Comparison of ENCODE assay signal across 1 cellular context in the genomic region with DNA sequence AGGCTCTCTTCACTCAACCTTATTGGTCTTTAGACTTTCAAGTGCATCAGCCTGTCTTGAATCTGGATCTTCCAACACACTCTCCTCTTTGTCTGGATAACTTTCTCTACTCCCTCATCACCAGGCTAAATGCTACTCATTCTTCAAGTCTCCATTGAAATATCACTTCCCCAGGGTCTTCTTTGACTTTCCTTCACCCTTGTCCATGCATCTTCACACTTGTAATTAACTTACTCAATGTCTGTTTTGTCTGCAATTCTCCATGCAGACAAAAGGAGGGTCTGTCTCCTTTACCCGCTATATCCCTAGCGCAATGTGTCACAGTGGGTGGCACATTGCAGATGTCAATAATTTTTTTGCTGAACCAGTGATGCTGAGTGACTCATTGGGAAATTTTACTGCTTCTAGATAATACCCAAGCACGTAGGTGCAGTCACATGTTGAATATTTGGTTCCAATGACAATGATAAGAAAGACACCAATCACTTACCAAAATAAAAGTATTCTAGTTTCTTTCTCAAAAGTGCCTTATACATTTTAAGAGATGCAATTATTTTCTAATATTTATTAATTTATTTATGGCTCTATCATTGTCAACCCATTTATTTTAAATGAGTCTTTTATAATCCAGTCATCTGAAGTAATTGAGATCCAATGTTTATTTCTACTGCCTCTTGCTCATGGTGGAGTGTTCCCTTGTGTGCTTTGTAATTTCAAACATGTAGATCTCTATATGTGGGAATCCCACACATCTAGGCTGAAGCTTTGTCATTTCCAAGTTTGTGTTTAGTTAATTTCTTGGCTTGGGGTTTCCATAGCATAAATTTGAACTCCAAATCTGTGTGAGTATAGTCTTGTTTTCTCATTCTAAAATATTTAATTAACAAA.
TF ChIP-seq lines count a peak whose summit lies in the region.

No MANE protein-coding gene starts in this region.

TF ChIP-seq in HCT116, 20 proteins besides CTCF, POLR2A, EP300 and RAD21:
- TF ChIP-seq, protein P1, sequence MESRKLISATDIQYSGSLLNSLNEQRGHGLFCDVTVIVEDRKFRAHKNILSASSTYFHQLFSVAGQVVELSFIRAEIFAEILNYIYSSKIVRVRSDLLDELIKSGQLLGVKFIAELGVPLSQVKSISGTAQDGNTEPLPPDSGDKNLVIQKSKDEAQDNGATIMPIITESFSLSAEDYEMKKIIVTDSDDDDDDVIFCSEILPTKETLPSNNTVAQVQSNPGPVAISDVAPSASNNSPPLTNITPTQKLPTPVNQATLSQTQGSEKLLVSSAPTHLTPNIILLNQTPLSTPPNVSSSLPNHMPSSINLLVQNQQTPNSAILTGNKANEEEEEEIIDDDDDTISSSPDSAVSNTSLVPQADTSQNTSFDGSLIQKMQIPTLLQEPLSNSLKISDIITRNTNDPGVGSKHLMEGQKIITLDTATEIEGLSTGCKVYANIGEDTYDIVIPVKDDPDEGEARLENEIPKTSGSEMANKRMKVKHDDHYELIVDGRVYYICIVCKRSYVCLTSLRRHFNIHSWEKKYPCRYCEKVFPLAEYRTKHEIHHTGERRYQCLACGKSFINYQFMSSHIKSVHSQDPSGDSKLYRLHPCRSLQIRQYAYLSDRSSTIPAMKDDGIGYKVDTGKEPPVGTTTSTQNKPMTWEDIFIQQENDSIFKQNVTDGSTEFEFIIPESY (IDR thresholded peaks at IDR 0.05; ENCODE audit: extremely low read depth, insufficient replicate concordance, low read length): no peak
- TF ChIP-seq FOSL1 (IDR thresholded peaks at IDR 0.05; ENCODE audit: low read depth) (no peak), EZH2 (IDR thresholded peaks at IDR 0.05) (no peak), ELF1 (IDR thresholded peaks at IDR 0.05; ENCODE audit: borderline replicate concordance, low read depth) (no peak)
